In the genomic region with DNA sequence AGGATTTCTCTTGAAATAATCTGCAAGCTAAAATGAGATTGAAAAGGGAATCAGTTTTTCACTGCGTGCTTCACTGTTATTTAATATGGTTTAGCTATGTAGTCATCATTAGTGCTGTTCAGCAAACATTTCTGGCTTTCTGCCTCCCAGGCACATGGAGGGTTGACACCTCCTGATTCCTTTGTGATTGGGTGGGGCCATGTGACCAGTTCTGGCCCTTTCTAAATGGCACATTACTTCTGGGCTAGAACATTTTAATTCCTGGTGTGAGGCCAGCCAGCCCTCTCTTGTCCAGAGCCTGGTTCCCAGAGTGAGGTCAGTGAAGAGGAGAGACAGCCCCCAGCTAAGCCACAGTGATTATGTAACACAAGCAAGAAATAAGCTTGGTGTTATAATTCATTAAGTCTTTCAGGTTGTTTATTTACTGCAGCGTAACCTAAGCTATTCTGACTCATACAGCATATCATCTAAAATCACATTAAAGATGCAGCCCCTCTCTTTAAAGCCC, we compare ENCODE assay signal across 8 cellular contexts. TPM values are rescaled to one million over a fixed set of nuclear protein-coding genes. Genes with fewer than 3 reads are reported as not detected.
DNase-seq lines count a peak whose midpoint lies in the region; ATAC-seq and TF ChIP-seq lines count a peak whose summit lies in the region.

No MANE protein-coding gene starts in this region.

- peak overlapping the region; percentile 68 for H3K4me2 ChIP-seq in PC-9
- H3K4me2 ChIP-seq in neuronal stem cell (ENCODE audit: insufficient read depth, low read length, poor library complexity, severe bottlenecking): no peak overlapping the region

- H3K4me1 ChIP-seq in PC-9 (replicated peaks; ENCODE audit: insufficient read depth) (peaks cover 70% of the 10 kb centered on the region), neuronal stem cell (ENCODE audit: control insufficient read depth in 2 of 2, insufficient read depth in 1 of 2, low read depth in 1 of 2, low read length in 2 of 2) (peaks cover 24 to 33% of the 10 kb centered on the region in 2 donors)

- no peak overlapping the region for H3K14ac ChIP-seq in neuronal stem cell (ENCODE audit: low read length)

- no peak overlapping the region for H3K18ac ChIP-seq in neuronal stem cell (ENCODE audit: low read length)

- no peaks in the 10 kb centered on the region for H3K79me2 ChIP-seq in PC-9 (ENCODE audit: low read depth)

- H3K9me2 ChIP-seq in PC-9 (ENCODE audit: insufficient read depth): no peaks in the 10 kb centered on the region

- H3K36me3 ChIP-seq in PC-9 (ENCODE audit: low read depth) (no peaks in the 10 kb centered on the region), neuronal stem cell (replicated peaks in 1 of 2; ENCODE audit: control insufficient read depth in 2 of 2, insufficient read depth in 2 of 2, low read length in 2 of 2) (no peaks in the 10 kb centered on the region)

- H3K27ac ChIP-seq in PC-9: peak overlapping the region; percentile 81
- H3K27ac ChIP-seq in neuronal stem cell (replicated peaks; ENCODE audit: low read length): peak overlapping the region; percentile 42

- no peaks in the 10 kb centered on the region for H3K9me3 ChIP-seq in PC-9 (ENCODE audit: insufficient read depth, low read depth)
- H3K9me3 ChIP-seq in neuronal stem cell (replicated peaks in 1 of 2; ENCODE audit: control insufficient read depth in 2 of 2, insufficient read depth in 1 of 2, low read depth in 1 of 2, low read length in 2 of 2): no peaks in the 10 kb centered on the region

- no peaks in the 10 kb centered on the region for H3K79me1 ChIP-seq in neuronal stem cell (ENCODE audit: low read depth, low read length)

- no peak overlapping the region for H2AFZ ChIP-seq in PC-9
- peak overlapping the region; percentile 40 for H2AFZ ChIP-seq in neuronal stem cell (ENCODE audit: low read length)

- no peak overlapping the region for H2AK5ac ChIP-seq in neuronal stem cell (ENCODE audit: low read depth, low read length)

- no peak overlapping the region for H2BK120ac ChIP-seq in neuronal stem cell (ENCODE audit: low read depth, low read length)

- H3K9ac ChIP-seq in neuronal stem cell (ENCODE audit: low read depth, low read length, poor library complexity): no peak overlapping the region

- no peaks in the 10 kb centered on the region for H4K20me1 ChIP-seq in PC-9 (ENCODE audit: insufficient read depth)

- ATAC-seq in HG03280 (IDR thresholded peaks at IDR 0.05; ENCODE audit: unreplicated experiment): no peak
- ATAC-seq in GM21825 (IDR thresholded peaks at IDR 0.05; ENCODE audit: unreplicated experiment): no peak

- H3K4me3 ChIP-seq in PC-9: no peak overlapping the region
- H3K4me3 ChIP-seq in neuronal stem cell (ENCODE audit: low read length in 2 of 2): no peak overlapping the region

- DNase-seq in Ammon's horn (ENCODE audit: low spot score) (peak; percentile 86), PC-9 (peak; percentile 89 to 99), fibroblast of gingiva (ENCODE audit: low read depth) (peak; percentile 83), neuronal stem cell (ENCODE audit: low spot score) (no peak), cortex of kidney (lab: John Stamatoyannopoulos, UW) (no peak), ecto neural progenitor cell (ENCODE audit: low spot score) (no peak)

- no peak for TF ChIP-seq CTCF in PC-9 (conservative IDR thresholded peaks at IDR 0.05)

- H3F3A ChIP-seq in PC-9 (ENCODE audit: insufficient read depth, low read depth): peaks cover 56% of the 10 kb centered on the region

- CTCF ChIA-PET in PC-9 (lab: Charles Lee): no interaction called here

- no peak overlapping the region for H4K91ac ChIP-seq in neuronal stem cell (ENCODE audit: low read depth, low read length, poor library complexity)

- intact Hi-C loops in PC-9 (cut with micrococcal nuclease; ENCODE audit: unreplicated experiment): loop anchor here (2.0 to 5.0 kb wide), 2 partner anchors 31 to 58 kb away; no protein-coding TSS in a partner anchor

- no peak overlapping the region for H4K8ac ChIP-seq in neuronal stem cell (ENCODE audit: low read depth, low read length)

- H3K4ac ChIP-seq in neuronal stem cell (ENCODE audit: low read length): no peak overlapping the region

- H2BK15ac ChIP-seq in neuronal stem cell (ENCODE audit: low read length): no peak overlapping the region

- BruUV-seq in PC-9 (replicated peaks; lab: Mats Ljungman, UMichigan): no TSS peak

- POLR2A ChIA-PET in PC-9 (lab: Charles Lee; ENCODE audit: unreplicated experiment): interaction anchor here (0.6 to 0.7 kb wide), 2 partner anchors 96 to 298 kb away, joined by 3 read pairs; no protein-coding TSS in a partner anchor

- no CpG with 5 or more reads among the region's 2 CpGs for WGBS in neuronal stem cell (ENCODE audit: extremely low coverage in 2 of 2, insufficient read length in 2 of 2, insufficient replicate concordance in 1 of 2), 2 donors

- no peak overlapping the region for H2BK5ac ChIP-seq in neuronal stem cell (ENCODE audit: low read length)

- no peak overlapping the region for H2BK12ac ChIP-seq in neuronal stem cell (ENCODE audit: low read length)

- H3K27me3 ChIP-seq in PC-9 (ENCODE audit: insufficient read depth, low read depth) (no peaks in the 10 kb centered on the region), neuronal stem cell (ENCODE audit: control insufficient read depth in 3 of 3, insufficient read depth in 3 of 3, low read depth in 1 of 3, low read length in 3 of 3) (no peaks in the 10 kb centered on the region)

- H3K23ac ChIP-seq in neuronal stem cell (ENCODE audit: low read depth, low read length, poor library complexity): no peak overlapping the region

RNA-seq across cellular contexts. Expression of a gene that starts 17.4 kb away (rescaled TPM):
- total RNA-seq in PC-9 (2021): 2.6 and 3.2 TPM in 2 replicates
- polyA plus RNA-seq in neuronal stem cell (2013, experiment 1 of 2): 2.6 TPM
- polyA plus RNA-seq in neuronal stem cell (2013, experiment 2 of 2): 2.5 TPM

RNA-seq across cellular contexts. Expression of a gene that starts 30.5 kb away (rescaled TPM):
- total RNA-seq in PC-9 (2021): 0.13 and 0.65 TPM in 2 replicates
- polyA plus RNA-seq in neuronal stem cell (2013, experiment 1 of 2): 0.49 TPM
- polyA plus RNA-seq in neuronal stem cell (2013, experiment 2 of 2): 0.58 TPM

RNA-seq across cellular contexts. Expression of a gene that starts 37.4 kb away (rescaled TPM):
- 68.4 and 75.3 TPM in 2 replicates for total RNA-seq in PC-9 (2021)
- 32.1 TPM for polyA plus RNA-seq in neuronal stem cell (2013, experiment 1 of 2)
- 32.7 TPM for polyA plus RNA-seq in neuronal stem cell (2013, experiment 2 of 2)

Comparison
In these comparisons a context has a peak if more than half of its experiments do, and no peak if none do; other contexts are left out.
1. DNase-seq: peak in Ammon's horn (single experiment), PC-9 (2 of 2) and fibroblast of gingiva (single experiment); none in neuronal stem cell (single experiment), cortex of kidney (single experiment) and ecto neural progenitor cell (single experiment).